In genomic region chr9:124853605-124854143, GRCh38 we compare ENCODE assay signal across 8 cellular contexts. TPM values are rescaled to one million over a fixed set of nuclear protein-coding genes. Genes with fewer than 3 reads are reported as not detected.
DNase-seq lines count a peak whose midpoint lies in the region; ATAC-seq and TF ChIP-seq lines count a peak whose summit lies in the region.

No MANE protein-coding gene starts in this region.

- no peak overlapping the region for H2BK120ac ChIP-seq in IMR-90 (ENCODE audit: low read depth, low read length)

- no peak overlapping the region for H2BK5ac ChIP-seq in IMR-90 (ENCODE audit: low read depth, low read length, poor library complexity, severe bottlenecking)

- H3K79me1 ChIP-seq in IMR-90 (ENCODE audit: low read depth in 1 of 2, low read length in 2 of 2): peaks cover 0 to 13% of the 10 kb centered on the region in 2 experiments; a peak in 2 of 4 replicates

- no peak overlapping the region for H2AK5ac ChIP-seq in IMR-90 (ENCODE audit: low read depth, low read length)

- H4K91ac ChIP-seq in IMR-90 (ENCODE audit: insufficient read depth, low read depth, low read length): no peak overlapping the region

- peaks cover 24% of the 10 kb centered on the region for H3K36me3 ChIP-seq in IMR-90 (ENCODE audit: control insufficient read depth, insufficient read depth, low read length)
- peaks cover 14% of the 10 kb centered on the region for H3K36me3 ChIP-seq in colonic mucosa

- H3K27ac ChIP-seq in IMR-90 (ENCODE audit: insufficient read depth, low read length): no peak overlapping the region
- no peak overlapping the region for H3K27ac ChIP-seq in colonic mucosa
- H3K27ac ChIP-seq in substantia nigra (ENCODE audit: low read depth, low read length, poor library complexity, severe bottlenecking): no peak overlapping the region

- dilution Hi-C loops in IMR-90 (cut with HindIII; ENCODE audit: low sequenced_read_pairs, unreplicated experiment): no loop called here

- H3K4ac ChIP-seq in IMR-90 (ENCODE audit: low read depth, low read length): no peak overlapping the region

- DNase-seq in AG09309 (ENCODE audit: low read depth): no peak
- no peak for DNase-seq in IMR-90
- no peak for DNase-seq in colonic mucosa
- DNase-seq in naive thymus-derived CD8-positive, alpha-beta T cell: peak in 1 of 10 donors; percentile 13
- no peak for DNase-seq in NCI-H446 (lab: John Stamatoyannopoulos, UW)
- no peak for DNase-seq in substantia nigra (lab: John Stamatoyannopoulos, UW)

- no peaks in the 10 kb centered on the region for H3K9me1 ChIP-seq in IMR-90 (ENCODE audit: insufficient read depth, low read length)

- no peak overlapping the region for H2BK15ac ChIP-seq in IMR-90 (ENCODE audit: low read depth, low read length)

- peak overlapping the region; percentile 37 for H3K4me3 ChIP-seq in AG09309 (ENCODE audit: control insufficient read depth, low read depth, low read length)
- no peak overlapping the region for H3K4me3 ChIP-seq in IMR-90 (ENCODE audit: insufficient read depth, low read depth, low read length)
- H3K4me3 ChIP-seq in colonic mucosa: peak overlapping the region; percentile 44

- H3K4me1 Mint-ChIP-seq in naive thymus-derived CD8-positive, alpha-beta T cell: peaks cover 8 to 16% (median 12%) of the 10 kb centered on the region in 4 donors

- intact Hi-C loops in IMR-90 (cut with micrococcal nuclease) (loop anchor here (1.0 to 10.0 kb wide), 4 partner anchors 41 to 239 kb away; no protein-coding TSS in a partner anchor), colonic mucosa (cut with DNase I) (no loop called here)

- TF ChIP-seq CTCF in AG09309 (IDR thresholded peaks at IDR 0.05; ENCODE audit: control insufficient read depth, insufficient read depth, low read depth, low read length, missing control alignments): no peak
- TF ChIP-seq CTCF in IMR-90 (conservative IDR thresholded peaks at IDR 0.05; ENCODE audit: low read depth, low read length): no peak
- no peak for TF ChIP-seq CTCF in colonic mucosa (IDR thresholded peaks at IDR 0.05)

- H3K36me3 Mint-ChIP-seq in naive thymus-derived CD8-positive, alpha-beta T cell: peaks cover 0 to 20% (median 0%) of the 10 kb centered on the region in 3 donors

- H3K27ac Mint-ChIP-seq in naive thymus-derived CD8-positive, alpha-beta T cell: peak overlapping the region in 5 of 10 donors; percentile 43 to 87 (median 65)

- H3K18ac ChIP-seq in IMR-90 (ENCODE audit: low read depth, low read length): no peak overlapping the region

- no peaks in the 10 kb centered on the region for H3K9me3 Mint-ChIP-seq in naive thymus-derived CD8-positive, alpha-beta T cell

- H3K56ac ChIP-seq in IMR-90 (ENCODE audit: extremely low read depth, insufficient read depth, low read length): no peak overlapping the region

- in situ Hi-C loops in IMR-90 (cut with MboI; ENCODE audit: low sequenced_read_pairs): loop anchor here (5.0 kb wide), 1 partner anchor 81 kb away; the partner anchor contains the start of gene NR6A1

- WGBS in IMR-90 (ENCODE audit: extremely low coverage in 2 of 2, insufficient read length in 1 of 2), 2 experiments: 51% methylated on average over 3 of the region's 11 CpGs; no CpG with 5 or more reads in 1 of the 2 experiments

- POLR2A ChIA-PET in IMR-90 (lab: Charles Lee; ENCODE audit: unreplicated experiment): interaction anchor here (0.8 kb wide), 1 partner anchor 9 kb away, joined by 5 read pairs; no protein-coding TSS in a partner anchor
- POLR2A ChIA-PET in naive thymus-derived CD8-positive, alpha-beta T cell (lab: Charles Lee): interaction anchor here (1.1 to 3.6 kb wide), 3 partner anchors 8 to 82 kb away, joined by 4 to 16 read pairs (median 11); partner anchors contain the start of genes ARPC5L, NR6A1 and RPL35

- H3K9ac ChIP-seq in IMR-90 (ENCODE audit: low read depth, low read length): no peak overlapping the region
- peak overlapping the region; percentile 38 to 65 for H3K9ac ChIP-seq in colonic mucosa (ENCODE audit: low read depth in 2 of 2, low read length in 2 of 2)

- no peak; the same call in 1 of the 2 replicates for ATAC-seq in IMR-90 (ENCODE audit: low read depth)
- ATAC-seq in naive thymus-derived CD8-positive, alpha-beta T cell: peak in 1 of 2 donors; percentile 25
- no peak for ATAC-seq in HG02970 (IDR thresholded peaks at IDR 0.05; ENCODE audit: low FRiP score, unreplicated experiment)
- no peak for ATAC-seq in HG02870 (IDR thresholded peaks at IDR 0.05; ENCODE audit: unreplicated experiment)

- no peaks in the 10 kb centered on the region for H3K27me3 ChIP-seq in IMR-90 (ENCODE audit: control insufficient read depth, insufficient read depth, low read length)
- H3K27me3 ChIP-seq in colonic mucosa: no peaks in the 10 kb centered on the region

- H2BK20ac ChIP-seq in IMR-90 (ENCODE audit: low read depth, low read length): no peak overlapping the region

- H3K4me1 ChIP-seq in IMR-90 (ENCODE audit: control insufficient read depth, insufficient read depth, low read length) (no peaks in the 10 kb centered on the region), colonic mucosa (no peaks in the 10 kb centered on the region)

- CTCF ChIA-PET in IMR-90 (lab: Yijun Ruan, JAX): interaction anchor here (0.6 to 5.7 kb wide), 11 partner anchors 11 to 524 kb away, joined by 3 to 165 read pairs (median 9); partner anchors contain the start of genes NR6A1 and OLFML2A

- TF ChIP-seq POLR2A in IMR-90 (IDR thresholded peaks at IDR 0.05; ENCODE audit: low read depth, low read length): no peak

- H3K4me3 Mint-ChIP-seq in naive thymus-derived CD8-positive, alpha-beta T cell: peak overlapping the region; percentile 54 to 77 (median 67)

- H4K5ac ChIP-seq in IMR-90 (ENCODE audit: low read depth, low read length): no peak overlapping the region

- H2AFZ ChIP-seq in IMR-90 (replicated peaks; ENCODE audit: low read length, poor library complexity): peak overlapping the region; percentile 100

- no TSS peak for BruUV-seq in IMR-90 (replicated peaks; lab: Mats Ljungman, UMichigan)

- H3K23ac ChIP-seq in IMR-90 (ENCODE audit: low read depth, low read length): no peak overlapping the region

- H4K8ac ChIP-seq in IMR-90 (ENCODE audit: low read depth in 2 of 2, low read length in 2 of 2): no peak overlapping the region

- H4K20me1 ChIP-seq in IMR-90 (ENCODE audit: insufficient read depth, low read length): peaks cover 31% of the 10 kb centered on the region

- peaks cover 0 to 16% (median 9%) of the 10 kb centered on the region in 5 donors for H3K27me3 Mint-ChIP-seq in naive thymus-derived CD8-positive, alpha-beta T cell

- H3K9me3 ChIP-seq in IMR-90 (ENCODE audit: control insufficient read depth, insufficient read depth, low read length) (no peaks in the 10 kb centered on the region), colonic mucosa (no peaks in the 10 kb centered on the region)

- TF ChIP-seq RAD21 in IMR-90 (IDR thresholded peaks at IDR 0.05; ENCODE audit: low read length): no peak

- no peak overlapping the region for H3K14ac ChIP-seq in IMR-90 (replicated peaks; ENCODE audit: low read depth, low read length)

- H3K4me2 ChIP-seq in IMR-90 (ENCODE audit: low read depth, low read length): no peak overlapping the region

- H2AK9ac ChIP-seq in IMR-90 (replicated peaks; ENCODE audit: low read depth, low read length, poor library complexity): peak overlapping the region; percentile 96

TF ChIP-seq in IMR-90, 13 proteins besides CTCF, POLR2A, EP300 and RAD21 (continues in another document):
- TF ChIP-seq MAZ (IDR thresholded peaks at IDR 0.05; ENCODE audit: borderline replicate concordance, low read depth, low read length) (no peak), FOS (IDR thresholded peaks at IDR 0.05; ENCODE audit: low read depth, low read length) (no peak), SMC3 (IDR thresholded peaks at IDR 0.05; ENCODE audit: low read depth, low read length) (no peak), CEBPB (IDR thresholded peaks at IDR 0.05; ENCODE audit: low read depth, low read length) (no peak), MXI1 (IDR thresholded peaks at IDR 0.05; ENCODE audit: borderline replicate concordance, low read depth, low read length) (no peak), USF2 (IDR thresholded peaks at IDR 0.05; ENCODE audit: low read depth, low read length) (no peak), MAFK (IDR thresholded peaks at IDR 0.05; ENCODE audit: low read depth, low read length) (no peak), NFE2L2 (IDR thresholded peaks at IDR 0.05; ENCODE audit: low read depth, low read length) (no peak), RCOR1 (IDR thresholded peaks at IDR 0.05; ENCODE audit: insufficient replicate concordance, low read length) (no peak), RFX5 (IDR thresholded peaks at IDR 0.05; ENCODE audit: low read depth, low read length) (no peak)

RNA-seq across cellular contexts. Expression of gene WDR38, which starts 0.4 kb away (rescaled TPM):
- not detected in 2 replicates for total RNA-seq in IMR-90 (2012; rRNA removed)
- polyA plus RNA-seq in IMR-90 (2012; rRNA removed): not detected in 2 replicates
- not detected in 2 replicates for polyA plus RNA-seq in IMR-90 (2012; cell fraction: cytosol; rRNA removed)
- polyA plus RNA-seq in IMR-90 (2012; cell fraction: nucleus; rRNA removed; ENCODE audit: low replicate concordance): not detected in 2 replicates
- not detected for total RNA-seq in colonic mucosa
- total RNA-seq in naive thymus-derived CD8-positive, alpha-beta T cell: not detected
- not detected for polyA plus RNA-seq in naive thymus-derived CD8-positive, alpha-beta T cell

RNA-seq across cellular contexts. Expression of gene RPL35, which starts 8.1 kb away (rescaled TPM):
- total RNA-seq in IMR-90 (2012; rRNA removed) (881 and 1,151 TPM in 2 replicates), colonic mucosa (1,000 to 10,000 TPM in 1 of 2 donors, 100 to 1,000 TPM in 1; 890 to 1,374 TPM)
- polyA plus RNA-seq in IMR-90 (2012; rRNA removed): 1,650 and 1,735 TPM in 2 replicates
- polyA plus RNA-seq in IMR-90 (2012; cell fraction: cytosol; rRNA removed): 3,661 and 4,271 TPM in 2 replicates
- polyA plus RNA-seq in IMR-90 (2012; cell fraction: nucleus; rRNA removed; ENCODE audit: low replicate concordance): 742 and 1,804 TPM in 2 replicates
- total RNA-seq in naive thymus-derived CD8-positive, alpha-beta T cell: 1,000 to 10,000 TPM; 1,561 to 1,669 TPM
- polyA plus RNA-seq in naive thymus-derived CD8-positive, alpha-beta T cell: 1,000 to 10,000 TPM; 1,999 to 2,475 (median 2,297) TPM

RNA-seq across cellular contexts. Expression of gene ARPC5L, which starts 8.3 kb away (rescaled TPM):
- 11.1 and 19.7 TPM in 2 replicates for total RNA-seq in IMR-90 (2012; rRNA removed)
- polyA plus RNA-seq in IMR-90 (2012; rRNA removed): 53.8 and 57.4 TPM in 2 replicates
- polyA plus RNA-seq in IMR-90 (2012; cell fraction: cytosol; rRNA removed): 40.2 and 49.0 TPM in 2 replicates
- 25.4 and 61.2 TPM in 2 replicates for polyA plus RNA-seq in IMR-90 (2012; cell fraction: nucleus; rRNA removed; ENCODE audit: low replicate concordance)
- 10 to 100 TPM; 50.0 to 61.5 TPM for total RNA-seq in colonic mucosa
- total RNA-seq in naive thymus-derived CD8-positive, alpha-beta T cell: 10 to 100 TPM; 25.6 to 28.0 TPM
- 10 to 100 TPM; 37.5 to 70.4 (median 43.1) TPM for polyA plus RNA-seq in naive thymus-derived CD8-positive, alpha-beta T cell
